Comparison of ENCODE assay signal across 8 cellular contexts in the genomic region with DNA sequence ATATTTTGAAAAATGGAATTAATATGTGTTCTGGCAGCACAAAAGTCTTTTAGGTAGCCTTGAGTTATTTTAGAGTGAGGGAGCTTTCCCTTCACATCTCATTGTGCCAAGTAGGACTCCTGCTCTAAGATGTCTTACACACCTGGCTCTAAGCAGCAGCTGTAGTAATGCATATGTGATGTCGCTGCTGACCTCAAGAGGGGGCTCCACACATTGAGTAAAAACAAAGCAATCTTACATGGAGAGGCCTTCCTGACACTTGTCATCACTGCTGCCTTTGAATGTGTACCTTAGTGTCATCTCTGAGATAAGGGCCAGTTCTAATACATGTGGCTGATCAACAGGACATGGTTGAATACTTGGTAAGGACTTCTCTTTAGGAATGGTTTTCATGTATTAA.
DNase-seq lines count a peak whose midpoint lies in the region; ATAC-seq and TF ChIP-seq lines count a peak whose summit lies in the region.

No MANE protein-coding gene starts in this region.

- peaks cover 61% of the 10 kb centered on the region for H3K36me3 Mint-ChIP-seq in Caco-2 (ENCODE audit: insufficient read depth, unreplicated experiment)
- peaks cover 17% of the 10 kb centered on the region for H3K36me3 Mint-ChIP-seq in activated naive CD8-positive, alpha-beta T cell treated with anti-CD3 and anti-CD28 coated beads, Interleukin-2, amount 50 U/mL, for 24 hours (ENCODE audit: low read depth)

- DNase-seq in Caco-2 = peak; percentile 66 to 72
- DNase-seq in NCI-H2227 (lab: John Stamatoyannopoulos, UW; ENCODE audit: unreplicated experiment) = peak; percentile 71
- peak; percentile 9 for DNase-seq in activated naive CD8-positive, alpha-beta T cell treated with anti-CD3 and anti-CD28 coated beads, Interleukin-2, amount 50 U/mL, for 24 hours
- no peak for DNase-seq in left lobe of liver (ENCODE audit: low spot score)
- no peak for DNase-seq in GM19238 (ENCODE audit: insufficient read length, low spot score)
- DNase-seq in effector memory CD4-positive, alpha-beta T cell = no peak

- no peaks in the 10 kb centered on the region for H3K9me3 Mint-ChIP-seq in Caco-2 (ENCODE audit: unreplicated experiment)
- H3K9me3 Mint-ChIP-seq in activated naive CD8-positive, alpha-beta T cell treated with anti-CD3 and anti-CD28 coated beads, Interleukin-2, amount 50 U/mL, for 24 hours = no peaks in the 10 kb centered on the region

- H3K27ac Mint-ChIP-seq in Caco-2 (ENCODE audit: unreplicated experiment) = no peak overlapping the region
- no peak overlapping the region for H3K27ac Mint-ChIP-seq in activated naive CD8-positive, alpha-beta T cell treated with anti-CD3 and anti-CD28 coated beads, Interleukin-2, amount 50 U/mL, for 24 hours

- no peaks in the 10 kb centered on the region for H3K36me3 ChIP-seq in Caco-2 (ENCODE audit: control insufficient read depth, insufficient read depth, low read length)
- H3K36me3 ChIP-seq in effector memory CD4-positive, alpha-beta T cell (ENCODE audit: control insufficient read depth, insufficient read depth, low read length) = no peaks in the 10 kb centered on the region

- ATAC-seq in GM18519 (IDR thresholded peaks at IDR 0.05; ENCODE audit: low FRiP score, unreplicated experiment) (peak; percentile 84), HG02885 (IDR thresholded peaks at IDR 0.05; ENCODE audit: poor library complexity, unreplicated experiment) (peak; percentile 79), left lobe of liver (peak; percentile 72)
- peak; percentile 75 for ATAC-seq in activated naive CD8-positive, alpha-beta T cell treated with anti-CD3 and anti-CD28 coated beads, Interleukin-2, amount 50 U/mL, for 24 hours

- POLR2A ChIA-PET in Caco-2 (lab: Charles Lee) = interaction anchor here (0.5 kb wide), 1 partner anchor 172 kb away, joined by 3 read pairs; no protein-coding TSS in a partner anchor

- CTCF ChIA-PET in Caco-2 (lab: Charles Lee) = interaction anchor here (0.6 to 1.9 kb wide), 5 partner anchors 10 to 586 kb away, joined by 3 to 10 read pairs (median 4); no protein-coding TSS in a partner anchor

- H3K4me1 ChIP-seq in Caco-2 = peaks cover 21% of the 10 kb centered on the region
- H3K4me1 ChIP-seq in effector memory CD4-positive, alpha-beta T cell (ENCODE audit: control insufficient read depth, insufficient read depth, low read length, poor library complexity, severe bottlenecking) = no peaks in the 10 kb centered on the region

- TF ChIP-seq CTCF in Caco-2 (IDR thresholded peaks at IDR 0.05; ENCODE audit: insufficient read depth in 1 of 2, low read depth in 1 of 2, low read length in 1 of 2, severe bottlenecking in 1 of 2, unreplicated experiment in 1 of 2) = peak; percentile 59 to 62

- no peak overlapping the region for H3K27ac ChIP-seq in effector memory CD4-positive, alpha-beta T cell (ENCODE audit: insufficient read depth, low read length, poor library complexity, severe bottlenecking)

- H3K27me3 Mint-ChIP-seq in Caco-2 (ENCODE audit: insufficient read depth, unreplicated experiment) = no peaks in the 10 kb centered on the region
- no peaks in the 10 kb centered on the region for H3K27me3 Mint-ChIP-seq in activated naive CD8-positive, alpha-beta T cell treated with anti-CD3 and anti-CD28 coated beads, Interleukin-2, amount 50 U/mL, for 24 hours

- no peaks in the 10 kb centered on the region for H3K9me3 ChIP-seq in Caco-2
- H3K9me3 ChIP-seq in effector memory CD4-positive, alpha-beta T cell (ENCODE audit: control insufficient read depth, low read length) = no peaks in the 10 kb centered on the region

- BruUV-seq in Caco-2 (replicated peaks; lab: Mats Ljungman, UMichigan) = no TSS peak

- intact Hi-C loops in Caco-2 (cut with micrococcal nuclease; ENCODE audit: unreplicated experiment) = no loop called here

- H3K27me3 ChIP-seq in Caco-2 (replicated peaks; ENCODE audit: control insufficient read depth, insufficient read depth, low read length) = no peaks in the 10 kb centered on the region
- H3K27me3 ChIP-seq in effector memory CD4-positive, alpha-beta T cell (replicated peaks; ENCODE audit: control insufficient read depth, insufficient read depth, low read length, poor library complexity, severe bottlenecking) = no peaks in the 10 kb centered on the region

- no peak overlapping the region for H3K4me3 ChIP-seq in Caco-2 (ENCODE audit: low read depth, low read length)
- no peak overlapping the region for H3K4me3 ChIP-seq in effector memory CD4-positive, alpha-beta T cell (ENCODE audit: insufficient read depth, low read depth, low read length, poor library complexity, severe bottlenecking)

- no peak overlapping the region for H3K4me3 Mint-ChIP-seq in Caco-2 (ENCODE audit: unreplicated experiment)
- no peak overlapping the region for H3K4me3 Mint-ChIP-seq in activated naive CD8-positive, alpha-beta T cell treated with anti-CD3 and anti-CD28 coated beads, Interleukin-2, amount 50 U/mL, for 24 hours

- peaks cover 25% of the 10 kb centered on the region for H3K4me1 Mint-ChIP-seq in Caco-2 (ENCODE audit: low read depth, unreplicated experiment)
- H3K4me1 Mint-ChIP-seq in activated naive CD8-positive, alpha-beta T cell treated with anti-CD3 and anti-CD28 coated beads, Interleukin-2, amount 50 U/mL, for 24 hours = peaks cover 17% of the 10 kb centered on the region

Comparison
In these comparisons a context has a peak if more than half of its experiments do, and no peak if none do; other contexts are left out.
1. DNase-seq: peak in Caco-2 (2 of 2), NCI-H2227 (single experiment) and activated naive CD8-positive, alpha-beta T cell treated with anti-CD3 and anti-CD28 coated beads, Interleukin-2, amount 50 U/mL, for 24 hours (single experiment); none in left lobe of liver (single experiment), GM19238 (single experiment) and effector memory CD4-positive, alpha-beta T cell (0 of 3).
2. Peak in every context shown above with its lines, with median percentiles within 50 percentile points of each other: ATAC-seq.